ENCODE assay signal across 12 cellular contexts in genomic region chr7:82507976-82508677, GRCh38.
DNase-seq lines count a peak whose midpoint lies in the region; ATAC-seq and TF ChIP-seq lines count a peak whose summit lies in the region.
"Had no signal": no experiment of that assay in that cellular context is flagged by ENCODE, and none has a peak within 500 bp of the region (broad histone marks: within the 10 kb centered on the region; RNA-seq: fewer than 3 reads in every experiment).

No MANE protein-coding gene starts in this region.

- no peak overlapping the region for H3K9ac ChIP-seq in mucosa of rectum (ENCODE audit: low read depth in 1 of 2, low read length in 2 of 2)

- DNase-seq in COR-L47 (lab: John Stamatoyannopoulos, UW) (peak; percentile 31), NCI-H146 (lab: John Stamatoyannopoulos, UW) (peak; percentile 97), choroid plexus epithelial cell (ENCODE audit: low read depth) (no peak), GDM1 (lab: John Stamatoyannopoulos, UW) (no peak), cerebellum (ENCODE audit: low spot score) (no peak)
- DNase-seq: activated CD4-positive, alpha-beta T cell treated with anti-CD3 and anti-CD28 coated beads for 48 hours; CD4-positive, CD25-positive, alpha-beta regulatory T cell had no signal

- ATAC-seq in GM21576 (IDR thresholded peaks at IDR 0.05; ENCODE audit: unreplicated experiment) (no peak), GM18861 (IDR thresholded peaks at IDR 0.05; ENCODE audit: unreplicated experiment) (no peak)

- no peak overlapping the region for H3K27ac ChIP-seq in mucosa of rectum (ENCODE audit: low read depth in 2 of 2, low read length in 2 of 2)
- H3K27ac ChIP-seq: SK-N-MC had no signal

- H3K27me3 ChIP-seq in mucosa of rectum (ENCODE audit: control insufficient read depth in 2 of 2, insufficient read depth in 2 of 2, low read length in 2 of 2), result no peaks in the 10 kb centered on the region

- no peaks in the 10 kb centered on the region for H3K36me3 ChIP-seq in mucosa of rectum (ENCODE audit: control insufficient read depth in 2 of 2, insufficient read depth in 2 of 2, low read length in 2 of 2)

- TF ChIP-seq CTCF in choroid plexus epithelial cell (conservative IDR thresholded peaks at IDR 0.05; ENCODE audit: low read depth, low read length), result no peak

- H3K4me3 ChIP-seq in choroid plexus epithelial cell (ENCODE audit: low read depth, low read length), result peak overlapping the region; percentile 24
- peak overlapping the region; percentile 60 for H3K4me3 ChIP-seq in mucosa of rectum (ENCODE audit: low read length in 2 of 2)
- H3K4me3 ChIP-seq: SK-N-MC, smooth muscle cell had no signal

- no peaks in the 10 kb centered on the region for H3K9me3 ChIP-seq in mucosa of rectum (ENCODE audit: control insufficient read depth in 2 of 2, low read length in 2 of 2)

- H3K4me1 ChIP-seq in mucosa of rectum (ENCODE audit: control insufficient read depth in 2 of 2, insufficient read depth in 2 of 2, low read length in 2 of 2), result no peaks in the 10 kb centered on the region

Comparison
In these comparisons a context has a peak if more than half of its experiments do, and no peak if none do; other contexts are left out.
1. DNase-seq: peak in COR-L47 (single experiment) and NCI-H146 (single experiment); none in choroid plexus epithelial cell (single experiment), GDM1 (single experiment) and cerebellum (single experiment).